ENCODE assay signal across 8 cellular contexts in the genomic region with DNA sequence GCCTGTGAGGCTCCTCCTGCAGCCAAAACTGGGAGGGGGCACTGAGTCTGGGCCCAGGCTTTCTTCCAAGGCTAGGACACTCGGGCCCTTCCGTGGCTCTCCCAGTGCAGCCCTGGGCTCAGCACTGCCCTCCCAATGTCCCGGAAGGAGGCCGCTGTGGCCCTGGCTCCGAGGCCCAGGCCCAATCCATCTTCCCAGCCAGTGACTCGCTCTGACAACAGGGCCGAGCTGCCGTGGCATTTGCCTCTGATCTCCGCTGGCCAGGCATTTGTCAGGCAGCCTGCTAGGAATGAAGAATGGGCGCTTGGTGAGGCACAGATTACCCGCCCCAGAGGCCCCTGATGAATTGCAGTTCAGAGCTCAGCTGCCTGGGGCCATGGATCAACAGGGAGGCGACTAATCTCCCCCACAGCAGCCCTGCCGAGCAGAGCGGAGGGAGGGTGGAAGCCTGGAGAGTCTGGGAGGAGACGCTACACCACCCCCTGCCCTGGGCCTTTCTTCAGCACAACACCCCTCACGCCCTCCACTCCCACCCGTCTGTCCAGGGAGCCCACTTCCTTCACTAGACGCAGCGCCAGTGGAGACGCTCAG. TPM values are rescaled to one million over a fixed set of nuclear protein-coding genes. Genes with fewer than 3 reads are reported as not detected.
DNase-seq lines count a peak whose midpoint lies in the region; ATAC-seq and TF ChIP-seq lines count a peak whose summit lies in the region.

No MANE protein-coding gene starts in this region.

- TF ChIP-seq CTCF in GM12864 (IDR thresholded peaks at IDR 0.05; ENCODE audit: low read depth, low read length, missing control alignments) (no peak), osteocyte (IDR thresholded peaks at IDR 0.05) (no peak)

- H3K9me3 ChIP-seq in esophagus (ENCODE audit: control insufficient read depth in 2 of 2, insufficient read depth in 1 of 2, low read depth in 1 of 2, low read length in 1 of 2), result no peaks in the 10 kb centered on the region

- no peak overlapping the region for H3K4me3 Mint-ChIP-seq in osteocyte (ENCODE audit: unreplicated experiment)

- H3K4me3 ChIP-seq in GM12864 (ENCODE audit: low read depth, low read length), result peak overlapping the region; percentile 25; the same call in 1 of the 2 replicates
- no peak overlapping the region for H3K4me3 ChIP-seq in esophagus (ENCODE audit: low read depth in 1 of 2, low read length in 2 of 2)

- peaks cover 3 to 16% of the 10 kb centered on the region in 2 donors for H3K4me1 ChIP-seq in esophagus (ENCODE audit: control insufficient read depth in 2 of 2, insufficient read depth in 2 of 2, low read length in 1 of 2)

- no peaks in the 10 kb centered on the region for H3K36me3 Mint-ChIP-seq in osteocyte (ENCODE audit: unreplicated experiment)

- no peaks in the 10 kb centered on the region for H3K27me3 ChIP-seq in esophagus (ENCODE audit: control insufficient read depth in 1 of 2, insufficient read depth in 2 of 2, low read length in 2 of 2)

- DNase-seq in GM12864 (ENCODE audit: low read depth), result no peak
- peak; percentile 95 for DNase-seq in NCI-H82 (lab: John Stamatoyannopoulos, UW)
- DNase-seq in osteocyte (ENCODE audit: extremely low spot score, unreplicated experiment), result no peak
- DNase-seq in mesenteric fat pad (ENCODE audit: low spot score), result no peak
- DNase-seq in NCI-H1436 (lab: John Stamatoyannopoulos, UW), result no peak
- no peak for DNase-seq in effector CD8-positive, alpha-beta T cell (lab: John Stamatoyannopoulos, UW)

- peak overlapping the region; percentile 34 to 68 for H3K27ac ChIP-seq in esophagus (ENCODE audit: low read depth in 2 of 2, low read length in 1 of 2)

- H3K27ac Mint-ChIP-seq in osteocyte (ENCODE audit: unreplicated experiment), result peak overlapping the region; percentile 65

- H3K36me3 ChIP-seq in esophagus (ENCODE audit: control insufficient read depth in 2 of 2, insufficient read depth in 2 of 2, low read length in 1 of 2), result no peaks in the 10 kb centered on the region

- H3K9me3 Mint-ChIP-seq in osteocyte (ENCODE audit: unreplicated experiment), result no peaks in the 10 kb centered on the region

- H3K4me1 Mint-ChIP-seq in osteocyte (ENCODE audit: unreplicated experiment), result peaks cover 28% of the 10 kb centered on the region

- 59 to 65% methylated on average over 20 of the region's 20 CpGs for WGBS in esophagus, 2 donors

- ATAC-seq in GM18519 (IDR thresholded peaks at IDR 0.05; ENCODE audit: low FRiP score, unreplicated experiment), result no peak

- H3K27me3 Mint-ChIP-seq in osteocyte (ENCODE audit: unreplicated experiment), result peaks cover 2% of the 10 kb centered on the region

RNA-seq across cellular contexts. Expression of a gene that starts 8.3 kb away (rescaled TPM):
- 1 to 10 TPM in 1 of 2 donors, under 1 TPM in 1; 0.75 to 1.0 TPM for polyA plus RNA-seq in esophagus
- total RNA-seq in osteocyte (0.91 TPM in 1 of 2 replicates, not detected in the other), mesenteric fat pad (3.2 TPM)

RNA-seq across cellular contexts. Expression of a gene that starts 19.2 kb away (rescaled TPM):
- polyA plus RNA-seq in esophagus, result under 1 TPM; 0.04 TPM
- total RNA-seq in osteocyte (not detected in 2 replicates), mesenteric fat pad (0.45 TPM)
